Comparison of ENCODE assay signal across 24 cellular contexts in the genomic region with DNA sequence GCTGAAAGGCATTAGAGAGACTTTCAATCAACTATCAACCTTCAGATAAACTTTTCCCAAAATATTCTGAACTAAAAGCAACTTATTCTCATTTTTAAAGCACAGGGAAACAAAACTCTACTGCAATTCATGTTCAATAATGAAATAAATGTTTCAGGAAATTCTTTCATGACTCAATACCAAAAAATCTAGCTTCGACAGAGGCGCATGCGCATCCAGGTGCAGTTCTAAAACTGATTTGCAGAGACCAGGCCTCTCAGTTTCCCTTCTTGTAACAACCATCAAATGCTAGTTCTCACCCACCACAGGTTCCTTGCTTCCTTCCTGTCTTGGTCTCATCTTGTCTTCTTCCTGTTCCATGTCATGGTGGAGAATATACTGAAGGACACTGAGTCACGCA. TPM values are rescaled to one million over a fixed set of nuclear protein-coding genes. Genes with fewer than 3 reads are reported as not detected.
DNase-seq lines count a peak whose midpoint lies in the region; ATAC-seq, FAIRE-seq and TF ChIP-seq lines count a peak whose summit lies in the region.
"Had no signal": no experiment of that assay in that cellular context is flagged by ENCODE, and none has a peak within 500 bp of the region (broad histone marks: within the 10 kb centered on the region; RNA-seq: fewer than 3 reads in every experiment).

No MANE protein-coding gene starts in this region.

- H3K36me3 ChIP-seq in GM23338 (ENCODE audit: insufficient read depth) (no peaks in the 10 kb centered on the region), K562 (ENCODE audit: control insufficient read depth, insufficient read depth, low read length) (no peaks in the 10 kb centered on the region), neural progenitor cell (no peaks in the 10 kb centered on the region)
- H3K36me3 ChIP-seq: BE2C; BLaER1 treated with 17β-estradiol and CSF1 and Interleukin-3, amounts not matched to agents 10 nM and 100 nM had no signal

- POLR2A ChIA-PET in K562 (lab: Yijun Ruan, JAX), result interaction anchor here (0.6 to 1.4 kb wide), 2 partner anchors 12 to 35 kb away, joined by 3 read pairs; no protein-coding TSS in a partner anchor

- DNase-seq in AG20443 (ENCODE audit: low spot score) (peak; percentile 36), GM23338 (ENCODE audit: low spot score) (no peak), K562 (ENCODE audit: extremely low read depth in 1 of 4, low spot score in 3 of 4) (no peak), neural progenitor cell (ENCODE audit: low spot score) (no peak), NCI-H146 (lab: John Stamatoyannopoulos, UW) (no peak), urothelium cell line (ENCODE audit: low spot score) (no peak)
- DNase-seq: AML-193; BE2C; CD4-positive, alpha-beta T cell; CD8-positive, alpha-beta memory T cell; DMS 273 treated with DMSO at 0.1 percent for 48 hours; DMS79; EL; GDM1; GOT3; H9 had no signal

- no peaks in the 10 kb centered on the region for H3K9me3 ChIP-seq in K562 (replicated peaks; ENCODE audit: control insufficient read depth, insufficient read depth, low read depth, low read length)
- H3K9me3 ChIP-seq in neural progenitor cell (ENCODE audit: low read depth), result no peaks in the 10 kb centered on the region
- H3K9me3 ChIP-seq: BE2C; BLaER1 treated with 17β-estradiol and CSF1 and Interleukin-3, amounts not matched to agents 10 nM and 100 nM had no signal

- intact Hi-C loops in K562 (cut with micrococcal nuclease), result no loop called here

- H2AFZ ChIP-seq in GM23338 (peak overlapping the region; percentile 69; the same call in 1 of the 2 replicates), K562 (ENCODE audit: low read depth, low read length) (no peak overlapping the region), neural progenitor cell (replicated peaks) (peak overlapping the region; percentile 10)

- no TSS peak for BruUV-seq in K562 (replicated peaks; lab: Mats Ljungman, UMichigan)

- H3K9me2 ChIP-seq in GM23338 (ENCODE audit: insufficient read depth), result no peaks in the 10 kb centered on the region

- in situ Hi-C loops in K562 (cut with MboI), result no loop called here

- no peak for ATAC-seq in GM23338
- ATAC-seq in K562, result no peak
- ATAC-seq in GM18907 (IDR thresholded peaks at IDR 0.05; ENCODE audit: unreplicated experiment), result no peak
- ATAC-seq: HCT116 had no signal

- H3K4me2 ChIP-seq in GM23338 (no peak overlapping the region), K562 (ENCODE audit: insufficient read depth, low read length) (no peak overlapping the region), neural progenitor cell (no peak overlapping the region)
- H3K4me2 ChIP-seq: BLaER1 treated with 17β-estradiol and CSF1 and Interleukin-3, amounts not matched to agents 10 nM and 100 nM had no signal

- TF ChIP-seq RAD21 in K562 (CRISPR knock-in tag; conservative IDR thresholded peaks at IDR 0.05 in 1 of 2, IDR thresholded peaks at IDR 0.05 in 1 of 2), result no peak

- H3K27me3 Mint-ChIP-seq in GM23338 (ENCODE audit: insufficient read depth, low read depth, poor library complexity) (peaks cover 9% of the 10 kb centered on the region), neural progenitor cell (ENCODE audit: insufficient read depth, low read depth) (peaks cover 4% of the 10 kb centered on the region)

- no peaks in the 10 kb centered on the region for H3K79me2 ChIP-seq in GM23338 (replicated peaks; ENCODE audit: insufficient read depth)
- H3K79me2 ChIP-seq in K562 (ENCODE audit: control insufficient read depth, insufficient read depth, low read length), result no peaks in the 10 kb centered on the region
- no peaks in the 10 kb centered on the region for H3K79me2 ChIP-seq in neural progenitor cell (ENCODE audit: low read depth)

- H3K4me3 ChIP-seq in GM23338, result no peak overlapping the region
- H3K4me3 ChIP-seq in K562, result no peak overlapping the region
- H3K4me3 ChIP-seq in neural progenitor cell, result no peak overlapping the region
- H3K4me3 ChIP-seq: BLaER1 treated with 17β-estradiol and CSF1 and Interleukin-3, amounts not matched to agents 10 nM and 100 nM had no signal

- H3K9me3 Mint-ChIP-seq in GM23338, result no peaks in the 10 kb centered on the region
- H3K9me3 Mint-ChIP-seq in neural progenitor cell, result no peaks in the 10 kb centered on the region
- H3K9me3 Mint-ChIP-seq: CD14-positive monocyte; CD4-positive, alpha-beta T cell; CD8-positive, alpha-beta memory T cell; H9 had no signal

- no peaks in the 10 kb centered on the region for H3K36me3 Mint-ChIP-seq in GM23338 (ENCODE audit: low read depth)
- H3K36me3 Mint-ChIP-seq in neural progenitor cell, result no peaks in the 10 kb centered on the region
- H3K36me3 Mint-ChIP-seq: CD14-positive monocyte; CD8-positive, alpha-beta memory T cell had no signal

- H3K9ac ChIP-seq in K562 (ENCODE audit: insufficient read depth in 1 of 2, low read depth in 2 of 2, low read length in 2 of 2) (no peak overlapping the region), neural progenitor cell (no peak overlapping the region)
- H3K9ac ChIP-seq: BLaER1 treated with 17β-estradiol and CSF1 and Interleukin-3, amounts not matched to agents 10 nM and 100 nM had no signal

- no peak overlapping the region for H3K27ac ChIP-seq in GM23338 (ENCODE audit: low read depth)
- no peak overlapping the region for H3K27ac ChIP-seq in K562 (ENCODE audit: extremely low read depth, low read depth, low read length)
- no peak overlapping the region for H3K27ac ChIP-seq in neural progenitor cell
- H3K27ac ChIP-seq: 22Rv1; BLaER1 treated with 17β-estradiol and CSF1 and Interleukin-3, amounts not matched to agents 10 nM and 100 nM had no signal

- TF ChIP-seq POLR2A in K562 (conservative IDR thresholded peaks at IDR 0.05), result no peak

- H3K27me3 ChIP-seq in GM23338 (ENCODE audit: insufficient read depth) (no peaks in the 10 kb centered on the region), K562 (ENCODE audit: control insufficient read depth in 2 of 2, insufficient read depth in 2 of 2, low read length in 2 of 2) (peaks cover 11 to 16% of the 10 kb centered on the region in 2 experiments; a peak in 3 of 5 replicates), neural progenitor cell (no peaks in the 10 kb centered on the region)
- H3K27me3 ChIP-seq: BE2C; BLaER1 treated with 17β-estradiol and CSF1 and Interleukin-3, amounts not matched to agents 10 nM and 100 nM had no signal

- no peak for TF ChIP-seq EP300 in K562 (IDR thresholded peaks at IDR 0.05; ENCODE audit: low read length)

- H3F3A ChIP-seq in GM23338 (replicated peaks; ENCODE audit: low read depth), result no peaks in the 10 kb centered on the region
- no peaks in the 10 kb centered on the region for H3F3A ChIP-seq in neural progenitor cell (ENCODE audit: low read depth)

- FAIRE-seq in K562 (lab: Jason Lieb, UNC) (peak; percentile 26), urothelium cell line (lab: Jason Lieb, UNC) (no peak)
- FAIRE-seq: A204.1, D721Med, GM12892 had no signal

- H3K4me1 Mint-ChIP-seq in GM23338 (no peaks in the 10 kb centered on the region), neural progenitor cell (peaks cover 8% of the 10 kb centered on the region)
- H3K4me1 Mint-ChIP-seq: CD14-positive monocyte; CD8-positive, alpha-beta memory T cell; H9 had no signal

- H4K20me1 ChIP-seq in GM23338 (replicated peaks; ENCODE audit: insufficient read depth), result no peaks in the 10 kb centered on the region
- H4K20me1 ChIP-seq in K562 (replicated peaks; ENCODE audit: control insufficient read depth, insufficient read depth, low read length), result no peaks in the 10 kb centered on the region
- H4K20me1 ChIP-seq in neural progenitor cell (ENCODE audit: low read depth), result no peaks in the 10 kb centered on the region
- H4K20me1 ChIP-seq: BLaER1 treated with 17β-estradiol and CSF1 and Interleukin-3, amounts not matched to agents 10 nM and 100 nM had no signal

- no peaks in the 10 kb centered on the region for H3K9me1 ChIP-seq in K562 (ENCODE audit: control insufficient read depth, insufficient read depth, low read length)

- WGBS in K562 (ENCODE audit: insufficient coverage, low coverage, missing lambda C conversion rate), result 7% methylated on average over 4 of the region's 4 CpGs

- CTCF ChIA-PET in K562 (lab: Yijun Ruan, JAX; ENCODE audit: low intra/inter-chr PET ratio), result interaction anchor here (1.0 kb wide), 1 partner anchor 218 kb away, joined by 3 read pairs; no protein-coding TSS in a partner anchor

- H3K27ac Mint-ChIP-seq in GM23338, result no peak overlapping the region
- H3K27ac Mint-ChIP-seq in neural progenitor cell, result no peak overlapping the region
- H3K27ac Mint-ChIP-seq: CD14-positive monocyte; CD4-positive, alpha-beta T cell; CD8-positive, alpha-beta memory T cell; H9 had no signal

- TF ChIP-seq CTCF in GM23338 (conservative IDR thresholded peaks at IDR 0.05; ENCODE audit: low read depth in 2 of 2) (no peak), K562 (IDR thresholded peaks at IDR 0.05 in 2 of 3, conservative IDR thresholded peaks at IDR 0.05 in 1 of 3; ENCODE audit: insufficient read depth in 2 of 3, low read depth in 1 of 3, low read length in 3 of 3) (no peak), neural progenitor cell (IDR thresholded peaks at IDR 0.05) (no peak)

- H3K4me3 Mint-ChIP-seq in GM23338 (no peak overlapping the region), neural progenitor cell (no peak overlapping the region)
- H3K4me3 Mint-ChIP-seq: CD14-positive monocyte; CD4-positive, alpha-beta T cell; CD8-positive, alpha-beta memory T cell; H9 had no signal

- no peaks in the 10 kb centered on the region for H3K4me1 ChIP-seq in GM23338 (ENCODE audit: insufficient read depth)
- no peaks in the 10 kb centered on the region for H3K4me1 ChIP-seq in K562 (replicated peaks in 1 of 2; ENCODE audit: control insufficient read depth in 2 of 2, insufficient read depth in 2 of 2, low read length in 2 of 2)
- H3K4me1 ChIP-seq in neural progenitor cell, result no peaks in the 10 kb centered on the region
- H3K4me1 ChIP-seq: BE2C had no signal

RNA-seq across cellular contexts. Expression of a gene that starts 55.3 kb away (rescaled TPM):
- total RNA-seq in GM23338 (2014; rRNA removed; shearing (Covaris generic)), result 22.7 and 22.9 TPM in 2 replicates
- 37.1 and 38.3 TPM in 2 replicates for polyA plus RNA-seq in GM23338 (2016; fragmentation: Nextera tagmentation; extraction: Ambion mirVana)
- 7.5 and 15.7 TPM in 2 replicates for total RNA-seq in K562 (2011; cell fraction: chromatin; rRNA removed; ENCODE audit: low replicate concordance)
- total RNA-seq in K562 (2011; cell fraction: nucleolus; rRNA removed), result 7.6 and 9.2 TPM in 2 replicates
- 6.8 and 7.9 TPM in 2 replicates for total RNA-seq in K562 (2011; cell fraction: nucleoplasm; rRNA removed)
- 20.2 and 20.8 TPM in 2 replicates for total RNA-seq in K562 (2014; rRNA removed)
- total RNA-seq in K562 (2014; rRNA removed; fragmentation: Illumina TruSeq; extraction: Trizol), result 29.7 and 34.1 TPM in 2 replicates
- total RNA-seq in K562 (2015; rRNA removed; fragmentation: Illumina TruSeq; extraction: Trizol), result 30.5 and 32.1 TPM in 2 replicates
- 22.1 and 23.8 TPM in 2 replicates for total RNA-seq in K562 (2021)
- polyA plus RNA-seq in K562 (2011; rRNA removed), result 26.5 and 30.5 TPM in 2 replicates
- 8.0 and 11.5 TPM in 2 replicates for polyA plus RNA-seq in K562 (2011; cell fraction: cytosol; rRNA removed)
- 5.8 and 9.5 TPM in 2 replicates for polyA plus RNA-seq in K562 (2011; cell fraction: nucleus; rRNA removed)
- 25.5 and 27.5 TPM in 2 replicates for polyA plus RNA-seq in K562 (2012)
- 27.9 and 33.5 TPM in 2 replicates for polyA plus RNA-seq in K562 (2014; fragmentation: Illumina TruSeq; extraction: Trizol)
- 10 to 100 TPM; 38.1 to 52.1 TPM for polyA plus RNA-seq in K562 (2014; fragmentation: Nextera tagmentation; extraction: Ambion mirVana)
- 24.7 and 25.3 TPM in 2 replicates for polyA plus RNA-seq in K562 (2014; rRNA removed)
- 15.8 and 20.3 TPM in 2 replicates for polyA minus RNA-seq in K562 (2011; rRNA and poly(A)+ RNA removed)
- polyA minus RNA-seq in K562 (2011; cell fraction: cytosol; rRNA and poly(A)+ RNA removed), result 8.4 and 12.0 TPM in 2 replicates
- 4.4 and 7.7 TPM in 2 replicates for polyA minus RNA-seq in K562 (2011; cell fraction: nucleus; rRNA and poly(A)+ RNA removed)
- 24.4 and 37.8 TPM in 2 replicates for total RNA-seq in neural progenitor cell (ENCODE audit: low replicate concordance)
